ENCODE assay signal across 8 cellular contexts in genomic region chr20:45933231-45934045, GRCh38. TPM values are rescaled to one million over a fixed set of nuclear protein-coding genes. Genes with fewer than 3 reads are reported as not detected.
DNase-seq lines count a peak whose midpoint lies in the region; ATAC-seq and TF ChIP-seq lines count a peak whose summit lies in the region.

No MANE protein-coding gene starts in this region.

- H3K27ac ChIP-seq in Peyer's patch, result peak overlapping the region; percentile 95 to 100 (median 100)
- peak overlapping the region; percentile 98 for H3K27ac ChIP-seq in subcutaneous abdominal adipose tissue (ENCODE audit: low read depth, low read length)

- H3K4me1 ChIP-seq in Peyer's patch, result peaks cover 0 to 16% (median 9%) of the 10 kb centered on the region in 4 donors
- peaks cover 0 to 20% (median 18%) of the 10 kb centered on the region in 5 donors for H3K4me1 ChIP-seq in subcutaneous abdominal adipose tissue (ENCODE audit: control insufficient read depth in 5 of 5, insufficient read depth in 5 of 5, low read length in 5 of 5)

- TF ChIP-seq POLR2A in Peyer's patch (IDR thresholded peaks at IDR 0.05), result no peak

- DNase-seq in GM10266 (ENCODE audit: extremely low spot score) (peak; percentile 80), LHCN-M2 (ENCODE audit: low read depth) (peak; percentile 84), Peyer's patch (peak; percentile 68 to 86 (median 73)), fibroblast of peridontal ligament (ENCODE audit: extremely low read depth) (peak; percentile 60), natural killer cell (peak; percentile 46)
- DNase-seq in activated T-helper 2 cell treated with anti-CD3 and anti-CD28 coated beads, Interferon-gamma antibody, Interleukin-2, Interleukin-4, amounts not matched to agents 10 μg/mL and 5 μg/mL and 100 μg/mL, durations not matched to agents 14 hours and 24 hours and 36 hours (ENCODE audit: low spot score), result peak; percentile 62

- H3K4me3 Mint-ChIP-seq in activated T-helper 2 cell treated with anti-CD3 and anti-CD28 coated beads, Interferon-gamma antibody, Interleukin-2, Interleukin-4, amounts not matched to agents 10 μg/mL and 5 μg/mL and 100 μg/mL, durations not matched to agents 14 hours and 24 hours and 36 hours (ENCODE audit: low read depth), result peak overlapping the region; percentile 91
- peak overlapping the region; percentile 96 for H3K4me3 Mint-ChIP-seq in natural killer cell

- H3K27ac Mint-ChIP-seq in activated T-helper 2 cell treated with anti-CD3 and anti-CD28 coated beads, Interferon-gamma antibody, Interleukin-2, Interleukin-4, amounts not matched to agents 10 μg/mL and 5 μg/mL and 100 μg/mL, durations not matched to agents 14 hours and 24 hours and 36 hours, result peak overlapping the region; percentile 94
- H3K27ac Mint-ChIP-seq in natural killer cell, result peak overlapping the region; percentile 96 to 97

- H3K27me3 ChIP-seq in Peyer's patch (no peaks in the 10 kb centered on the region), subcutaneous abdominal adipose tissue (ENCODE audit: control insufficient read depth in 5 of 5, insufficient read depth in 4 of 5, low read length in 5 of 5) (no peaks in the 10 kb centered on the region)

- intact Hi-C loops in activated T-helper 2 cell treated with anti-CD3 and anti-CD28 coated beads, Interferon-gamma antibody, Interleukin-2, Interleukin-4, amounts not matched to agents 10 μg/mL and 5 μg/mL and 100 μg/mL, durations not matched to agents 14 hours and 24 hours and 36 hours (cut with micrococcal nuclease), result loop anchor here (1.0 to 2.0 kb wide), 2 partner anchors 43 to 76 kb away; partner anchors contain the start of genes ACOT8, CTSA, NEURL2 and ZSWIM3
- intact Hi-C loops in natural killer cell (cut with micrococcal nuclease), result loop anchor here (1.0 to 2.0 kb wide), 4 partner anchors 29 to 77 kb away; partner anchors contain the start of genes ACOT8, CTSA, NEURL2 and ZSWIM1

- no peaks in the 10 kb centered on the region for H3K27me3 Mint-ChIP-seq in activated T-helper 2 cell treated with anti-CD3 and anti-CD28 coated beads, Interferon-gamma antibody, Interleukin-2, Interleukin-4, amounts not matched to agents 10 μg/mL and 5 μg/mL and 100 μg/mL, durations not matched to agents 14 hours and 24 hours and 36 hours (ENCODE audit: low read depth)
- no peaks in the 10 kb centered on the region for H3K27me3 Mint-ChIP-seq in natural killer cell (ENCODE audit: low read depth in 2 of 2)

- H3K4me1 Mint-ChIP-seq in activated T-helper 2 cell treated with anti-CD3 and anti-CD28 coated beads, Interferon-gamma antibody, Interleukin-2, Interleukin-4, amounts not matched to agents 10 μg/mL and 5 μg/mL and 100 μg/mL, durations not matched to agents 14 hours and 24 hours and 36 hours (ENCODE audit: low read depth), result peaks cover 21% of the 10 kb centered on the region
- H3K4me1 Mint-ChIP-seq in natural killer cell, result peaks cover 21 to 29% of the 10 kb centered on the region in 2 donors

- ATAC-seq in natural killer cell, result no peak
- ATAC-seq in HG02938 (IDR thresholded peaks at IDR 0.05; ENCODE audit: unreplicated experiment), result no peak

- H3K4me3 ChIP-seq in Peyer's patch (peak overlapping the region; percentile 73 to 100 (median 88)), subcutaneous abdominal adipose tissue (ENCODE audit: low read depth in 1 of 5, low read length in 5 of 5) (peak overlapping the region; percentile 86 to 96 (median 91))

- H3K9me3 ChIP-seq in Peyer's patch, result no peaks in the 10 kb centered on the region
- H3K9me3 ChIP-seq in subcutaneous abdominal adipose tissue (ENCODE audit: control insufficient read depth in 5 of 5, low read length in 5 of 5), result no peaks in the 10 kb centered on the region

- H3K9me3 Mint-ChIP-seq in activated T-helper 2 cell treated with anti-CD3 and anti-CD28 coated beads, Interferon-gamma antibody, Interleukin-2, Interleukin-4, amounts not matched to agents 10 μg/mL and 5 μg/mL and 100 μg/mL, durations not matched to agents 14 hours and 24 hours and 36 hours, result no peaks in the 10 kb centered on the region
- H3K9me3 Mint-ChIP-seq in natural killer cell, result no peaks in the 10 kb centered on the region

- peaks cover 18% of the 10 kb centered on the region for H3K36me3 Mint-ChIP-seq in activated T-helper 2 cell treated with anti-CD3 and anti-CD28 coated beads, Interferon-gamma antibody, Interleukin-2, Interleukin-4, amounts not matched to agents 10 μg/mL and 5 μg/mL and 100 μg/mL, durations not matched to agents 14 hours and 24 hours and 36 hours (ENCODE audit: low read depth)
- no peaks in the 10 kb centered on the region for H3K36me3 Mint-ChIP-seq in natural killer cell

- peak overlapping the region; percentile 22 to 99 (median 98) for H3K9ac ChIP-seq in subcutaneous abdominal adipose tissue (ENCODE audit: low read length in 5 of 5)

- H3K36me3 ChIP-seq in Peyer's patch, result peaks cover 0 to 16% (median 0%) of the 10 kb centered on the region in 3 donors
- peaks cover 8 to 16% (median 14%) of the 10 kb centered on the region in 5 donors for H3K36me3 ChIP-seq in subcutaneous abdominal adipose tissue (ENCODE audit: control insufficient read depth in 5 of 5, insufficient read depth in 5 of 5, low read length in 5 of 5)

- TF ChIP-seq CTCF in GM10266 (IDR thresholded peaks at IDR 0.05; ENCODE audit: control insufficient read depth, insufficient read depth, low read depth, missing control alignments) (peak; percentile 52), Peyer's patch (IDR thresholded peaks at IDR 0.05) (peak in 4 of 6 experiments; percentile 1 to 40 (median 25)), natural killer cell (IDR thresholded peaks at IDR 0.05) (no peak)

RNA-seq across cellular contexts. Expression of gene PCIF1, which starts 1.0 kb away (rescaled TPM):
- total RNA-seq in LHCN-M2 (2014; rRNA removed), result 10.2 and 13.6 TPM in 2 replicates
- 25.7 TPM for polyA plus RNA-seq in LHCN-M2 (2012)
- total RNA-seq in Peyer's patch, result 10 to 100 TPM; 25.0 to 53.2 (median 44.9) TPM
- total RNA-seq in activated T-helper 2 cell treated with anti-CD3 and anti-CD28 coated beads, Interferon-gamma antibody, Interleukin-2, Interleukin-4, amounts not matched to agents 10 μg/mL and 5 μg/mL and 100 μg/mL, durations not matched to agents 14 hours and 24 hours and 36 hours, result 27.5 and 28.6 TPM in 2 replicates
- 10 to 100 TPM; 72.0 to 85.1 (median 73.3) TPM for total RNA-seq in natural killer cell

RNA-seq across cellular contexts. Expression of gene PLTP, which starts 21.5 kb away (rescaled TPM):
- 7.2 and 10.3 TPM in 2 replicates for total RNA-seq in LHCN-M2 (2014; rRNA removed)
- 8.0 TPM for polyA plus RNA-seq in LHCN-M2 (2012)
- total RNA-seq in Peyer's patch, result 10 to 100 TPM; 25.0 to 99.3 (median 35.7) TPM
- 5.5 TPM in 2 replicates for total RNA-seq in activated T-helper 2 cell treated with anti-CD3 and anti-CD28 coated beads, Interferon-gamma antibody, Interleukin-2, Interleukin-4, amounts not matched to agents 10 μg/mL and 5 μg/mL and 100 μg/mL, durations not matched to agents 14 hours and 24 hours and 36 hours
- 1 to 10 TPM in 2 of 3 donors, under 1 TPM in 1; 0.63 to 3.5 (median 3.2) TPM for total RNA-seq in natural killer cell

RNA-seq across cellular contexts. Expression of gene ZNF335, which starts 38.6 kb away (rescaled TPM):
- total RNA-seq in LHCN-M2 (2014; rRNA removed) (15.3 and 15.9 TPM in 2 replicates), Peyer's patch (10 to 100 TPM; 34.3 to 60.1 (median 53.6) TPM), natural killer cell (100 to 1,000 TPM; 101 to 119 (median 102) TPM)
- 8.5 TPM for polyA plus RNA-seq in LHCN-M2 (2012)
- 35.7 and 36.1 TPM in 2 replicates for total RNA-seq in activated T-helper 2 cell treated with anti-CD3 and anti-CD28 coated beads, Interferon-gamma antibody, Interleukin-2, Interleukin-4, amounts not matched to agents 10 μg/mL and 5 μg/mL and 100 μg/mL, durations not matched to agents 14 hours and 24 hours and 36 hours

RNA-seq across cellular contexts. Expression of gene CTSA, which starts 42.3 kb away (rescaled TPM):
- total RNA-seq in LHCN-M2 (2014; rRNA removed) (118 and 180 TPM in 2 replicates), Peyer's patch (100 to 1,000 TPM in 3 of 4 donors, 10 to 100 TPM in 1; 85.0 to 602 (median 258) TPM), natural killer cell (100 to 1,000 TPM in 1 of 3 donors, 10 to 100 TPM in 2; 72.8 to 108 (median 86.8) TPM)
- polyA plus RNA-seq in LHCN-M2 (2012), result 196 TPM
- 49.0 and 51.9 TPM in 2 replicates for total RNA-seq in activated T-helper 2 cell treated with anti-CD3 and anti-CD28 coated beads, Interferon-gamma antibody, Interleukin-2, Interleukin-4, amounts not matched to agents 10 μg/mL and 5 μg/mL and 100 μg/mL, durations not matched to agents 14 hours and 24 hours and 36 hours

RNA-seq across cellular contexts. Expression of gene NEURL2, which starts 42.4 kb away (rescaled TPM):
- 5.4 and 9.0 TPM in 2 replicates for total RNA-seq in LHCN-M2 (2014; rRNA removed)
- 3.5 TPM for polyA plus RNA-seq in LHCN-M2 (2012)
- 10 to 100 TPM in 3 of 4 donors, 1 to 10 TPM in 1; 3.3 to 27.6 (median 23.9) TPM for total RNA-seq in Peyer's patch
- 2.0 and 3.3 TPM in 2 replicates for total RNA-seq in activated T-helper 2 cell treated with anti-CD3 and anti-CD28 coated beads, Interferon-gamma antibody, Interleukin-2, Interleukin-4, amounts not matched to agents 10 μg/mL and 5 μg/mL and 100 μg/mL, durations not matched to agents 14 hours and 24 hours and 36 hours
- 1 to 10 TPM in 2 of 3 donors, under 1 TPM in 1; 0.89 to 1.4 (median 1.4) TPM for total RNA-seq in natural killer cell
